Comparison of ENCODE assay signal across 18 cellular contexts in genomic region chr5:126009566-126009965, GRCh38.
"Had no signal": no experiment of that assay in that cellular context is flagged by ENCODE, and none has a peak within 500 bp of the region (broad histone marks: within the 10 kb centered on the region; RNA-seq: fewer than 3 reads in every experiment).

No MANE protein-coding gene starts in this region.

- H2AFZ ChIP-seq: parathyroid adenoma had no signal

- H3K36me3 ChIP-seq: esophagus squamous epithelium, left ventricle myocardium inferior, neutrophil, thyroid gland had no signal

- H3K4me1 ChIP-seq: parathyroid adenoma, thyroid gland had no signal

- H3K27me3 ChIP-seq: body of pancreas, esophagus squamous epithelium, neutrophil, thyroid gland had no signal

- ATAC-seq: activated CD8-positive, alpha-beta memory T cell treated with anti-CD3 and anti-CD28 coated beads, Interleukin-2, amount 10 ng/mL, durations not matched to agents 7 days and 5 days; activated T-cell treated with anti-CD3 and anti-CD28 coated beads, Interleukin-2, amount 50 U/mL, for 4 hours; body of pancreas; mucosa of descending colon; naive thymus-derived CD4-positive, alpha-beta T cell; stimulated activated effector memory CD8-positive, alpha-beta T cell treated with anti-CD3 and anti-CD28 coated beads, Interleukin-12 subunit alpha, Interleukin-12 subunit beta, amount 100 ng/mL, for 72 hours had no signal

- H3K27ac ChIP-seq: body of pancreas, esophagus squamous epithelium, left ventricle myocardium inferior, neutrophil, parathyroid adenoma, thyroid gland, VCaP had no signal

- H3K27me3 Mint-ChIP-seq: activated CD4-positive, alpha-beta memory T cell treated with anti-CD3 and anti-CD28 coated beads for 36 hours; activated CD8-positive, alpha-beta memory T cell treated with anti-CD3 and anti-CD28 coated beads, Interleukin-2, amount 10 ng/mL, durations not matched to agents 7 days and 5 days; activated naive CD8-positive, alpha-beta T cell; naive thymus-derived CD4-positive, alpha-beta T cell had no signal

- H3K79me2 ChIP-seq: parathyroid adenoma had no signal

- DNase-seq: activated CD4-positive, alpha-beta memory T cell treated with anti-CD3 and anti-CD28 coated beads for 36 hours; activated CD8-positive, alpha-beta memory T cell treated with anti-CD3 and anti-CD28 coated beads, Interleukin-2, amount 10 ng/mL, durations not matched to agents 7 days and 5 days; activated effector memory CD4-positive, alpha-beta T cell treated with anti-CD3 and anti-CD28 coated beads, Interleukin-2, amount 50 U/mL, for 16 hours; activated T-cell treated with anti-CD3 and anti-CD28 coated beads, Interleukin-2, amount 50 U/mL, for 4 hours; amniotic stem cell; body of pancreas; caudate nucleus; esophagus squamous epithelium; left ventricle myocardium inferior; mucosa of descending colon; naive thymus-derived CD4-positive, alpha-beta T cell; stimulated activated CD4-positive, alpha-beta T cell treated with anti-CD3 and anti-CD28 coated beads, Interleukin-2, amount 100 ng/mL, for 24 hours; thyroid gland had no signal

- H3K36me3 Mint-ChIP-seq: activated CD4-positive, alpha-beta memory T cell treated with anti-CD3 and anti-CD28 coated beads for 36 hours; activated CD8-positive, alpha-beta memory T cell treated with anti-CD3 and anti-CD28 coated beads, Interleukin-2, amount 10 ng/mL, durations not matched to agents 7 days and 5 days; activated naive CD8-positive, alpha-beta T cell; naive thymus-derived CD4-positive, alpha-beta T cell; stimulated activated effector memory CD8-positive, alpha-beta T cell treated with anti-CD3 and anti-CD28 coated beads, Interleukin-12 subunit alpha, Interleukin-12 subunit beta, amount 100 ng/mL, for 72 hours had no signal

- H3K27ac Mint-ChIP-seq: activated CD4-positive, alpha-beta memory T cell treated with anti-CD3 and anti-CD28 coated beads for 36 hours; activated CD8-positive, alpha-beta memory T cell treated with anti-CD3 and anti-CD28 coated beads, Interleukin-2, amount 10 ng/mL, durations not matched to agents 7 days and 5 days; activated naive CD8-positive, alpha-beta T cell; naive thymus-derived CD4-positive, alpha-beta T cell; stimulated activated effector memory CD8-positive, alpha-beta T cell treated with anti-CD3 and anti-CD28 coated beads, Interleukin-12 subunit alpha, Interleukin-12 subunit beta, amount 100 ng/mL, for 72 hours had no signal

- H3K4me1 Mint-ChIP-seq: activated CD8-positive, alpha-beta memory T cell treated with anti-CD3 and anti-CD28 coated beads, Interleukin-2, amount 10 ng/mL, durations not matched to agents 7 days and 5 days; naive thymus-derived CD4-positive, alpha-beta T cell; stimulated activated effector memory CD8-positive, alpha-beta T cell treated with anti-CD3 and anti-CD28 coated beads, Interleukin-12 subunit alpha, Interleukin-12 subunit beta, amount 100 ng/mL, for 72 hours had no signal

- H3K4me3 Mint-ChIP-seq: activated CD4-positive, alpha-beta memory T cell treated with anti-CD3 and anti-CD28 coated beads for 36 hours; activated CD8-positive, alpha-beta memory T cell treated with anti-CD3 and anti-CD28 coated beads, Interleukin-2, amount 10 ng/mL, durations not matched to agents 7 days and 5 days; activated naive CD8-positive, alpha-beta T cell; activated T-cell treated with anti-CD3 and anti-CD28 coated beads, Interleukin-2, amount 50 U/mL, for 4 hours; naive thymus-derived CD4-positive, alpha-beta T cell; stimulated activated effector memory CD8-positive, alpha-beta T cell treated with anti-CD3 and anti-CD28 coated beads, Interleukin-12 subunit alpha, Interleukin-12 subunit beta, amount 100 ng/mL, for 72 hours had no signal

- H3K4me3 ChIP-seq: body of pancreas, esophagus squamous epithelium, left ventricle myocardium inferior, mucosa of descending colon, thyroid gland had no signal

- H3K9me3 ChIP-seq: body of pancreas, esophagus squamous epithelium, left ventricle myocardium inferior, mucosa of descending colon, thyroid gland had no signal

- H3K9ac ChIP-seq: parathyroid adenoma had no signal
